28 cellular contexts compared by ENCODE assay signal in the genomic region with DNA sequence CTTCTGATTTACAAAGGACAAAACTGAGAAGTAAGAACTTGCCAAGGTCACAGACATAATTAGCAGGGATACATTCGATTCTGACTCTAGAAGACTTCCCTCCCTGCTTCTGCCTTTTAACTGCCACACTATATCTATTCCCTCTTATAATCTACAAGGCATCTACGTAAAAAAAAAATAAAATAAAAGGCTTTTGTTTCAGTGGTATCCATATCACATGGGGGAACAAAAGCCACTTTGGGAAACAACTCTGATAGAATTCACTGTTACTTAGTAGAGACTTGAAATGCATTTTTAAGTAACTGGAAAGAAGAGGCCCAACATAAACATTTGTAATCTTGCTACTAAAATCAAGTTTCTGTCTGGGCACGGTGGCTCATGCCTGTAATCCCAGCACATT.
"Had no signal": no experiment of that assay in that cellular context is flagged by ENCODE, and none has a peak within 500 bp of the region (broad histone marks: within the 10 kb centered on the region; RNA-seq: fewer than 3 reads in every experiment).

No MANE protein-coding gene starts in this region.

- H3K4me3 Mint-ChIP-seq: activated CD4-positive, alpha-beta T cell treated with anti-CD3 and anti-CD28 coated beads for 36 hours; activated CD8-positive, alpha-beta memory T cell treated with anti-CD3 and anti-CD28 coated beads, Interleukin-2, amount 10 ng/mL, durations not matched to agents 7 days and 5 days; activated CD8-positive, alpha-beta T cell treated with anti-CD3 and anti-CD28 coated beads, Interleukin-2, amount 10 ng/mL, durations not matched to agents 7 days and 5 days; activated naive CD8-positive, alpha-beta T cell; activated T-cell treated with anti-CD3 and anti-CD28 coated beads, Interleukin-2, amount 50 U/mL, for 72 hours; brain; naive thymus-derived CD4-positive, alpha-beta T cell; stimulated activated memory B cell treated with anti-CD40 and anti-IgM and Interleukin-4, amounts not matched to agents 10 μg/mL and 1 μg/mL and 100 μg/mL, for 72 hours; T-helper 2 cell treated with Interferon-gamma antibody and Interleukin-4, amounts not matched to agents 5 μg/mL and 100 μg/mL, for 36 hours had no signal

- DNase-seq: activated CD4-positive, alpha-beta T cell treated with anti-CD3 and anti-CD28 coated beads for 36 hours; activated CD4-positive, CD25-positive, alpha-beta regulatory T cell; activated CD8-positive, alpha-beta memory T cell treated with anti-CD3 and anti-CD28 coated beads, Interleukin-2, amount 10 ng/mL, durations not matched to agents 7 days and 5 days; activated CD8-positive, alpha-beta T cell treated with anti-CD3 and anti-CD28 coated beads, Interleukin-2, amount 10 ng/mL, durations not matched to agents 7 days and 5 days; activated effector memory CD4-positive, alpha-beta T cell treated with Interleukin-2 at 50 U/mL for 16 hours; activated naive CD4-positive, alpha-beta T cell treated with Interleukin-2 at 50 U/mL for 16 hours; activated T-cell treated with anti-CD3 and anti-CD28 coated beads for 4 hours; activated T-cell treated with anti-CD3 and anti-CD28 coated beads, Interleukin-2, amount 50 U/mL, for 72 hours; adrenal gland; aorta; foreskin fibroblast; heart left ventricle; midbrain; naive thymus-derived CD4-positive, alpha-beta T cell; posterior cingulate gyrus; stimulated activated CD4-positive, alpha-beta T cell treated with anti-CD3 and anti-CD28 coated beads, Interleukin-4, amount 100 ng/mL, for 4 hours; stimulated activated CD8-positive, alpha-beta memory T cell treated with anti-CD3 and anti-CD28 coated beads, Interleukin-4, amount 100 ng/mL, for 48 hours; T-helper 1 cell had no signal

- ATAC-seq: activated CD4-positive, alpha-beta T cell treated with anti-CD3 and anti-CD28 coated beads for 36 hours; activated CD8-positive, alpha-beta memory T cell treated with anti-CD3 and anti-CD28 coated beads, Interleukin-2, amount 10 ng/mL, durations not matched to agents 7 days and 5 days; activated CD8-positive, alpha-beta T cell treated with anti-CD3 and anti-CD28 coated beads, Interleukin-2, amount 10 ng/mL, durations not matched to agents 7 days and 5 days; activated T-cell treated with anti-CD3 and anti-CD28 coated beads, Interleukin-2, amount 50 U/mL, for 72 hours; esophagus mucosa; naive thymus-derived CD4-positive, alpha-beta T cell; stimulated activated memory B cell treated with anti-CD40 and anti-IgM and Interleukin-4, amounts not matched to agents 10 μg/mL and 1 μg/mL and 100 μg/mL, for 72 hours had no signal

- H3K9me3 Mint-ChIP-seq: stimulated activated memory B cell treated with anti-CD40 and anti-IgM and Interleukin-4, amounts not matched to agents 10 μg/mL and 1 μg/mL and 100 μg/mL, for 72 hours; T-helper 2 cell treated with Interferon-gamma antibody and Interleukin-4, amounts not matched to agents 5 μg/mL and 100 μg/mL, for 36 hours had no signal

- H3K4me3 ChIP-seq: adrenal gland, heart left ventricle, skin epidermis, suprapubic skin, tibial nerve had no signal

- H3K9me3 ChIP-seq: suprapubic skin had no signal

- H3K27ac ChIP-seq: adrenal gland, suprapubic skin had no signal

- H3K27me3 ChIP-seq: adrenal gland, heart left ventricle, suprapubic skin, tibial nerve had no signal

- H3K27me3 Mint-ChIP-seq: activated CD4-positive, alpha-beta T cell treated with anti-CD3 and anti-CD28 coated beads for 36 hours; activated CD8-positive, alpha-beta memory T cell treated with anti-CD3 and anti-CD28 coated beads, Interleukin-2, amount 10 ng/mL, durations not matched to agents 7 days and 5 days; activated naive CD8-positive, alpha-beta T cell; brain; naive thymus-derived CD4-positive, alpha-beta T cell; stimulated activated memory B cell treated with anti-CD40 and anti-IgM and Interleukin-4, amounts not matched to agents 10 μg/mL and 1 μg/mL and 100 μg/mL, for 72 hours had no signal

- H3K36me3 ChIP-seq: adrenal gland, heart left ventricle, suprapubic skin, tibial nerve had no signal

- H3K27ac Mint-ChIP-seq: activated CD4-positive, alpha-beta T cell treated with anti-CD3 and anti-CD28 coated beads for 36 hours; activated CD8-positive, alpha-beta memory T cell treated with anti-CD3 and anti-CD28 coated beads, Interleukin-2, amount 10 ng/mL, durations not matched to agents 7 days and 5 days; activated CD8-positive, alpha-beta T cell treated with anti-CD3 and anti-CD28 coated beads, Interleukin-2, amount 10 ng/mL, durations not matched to agents 7 days and 5 days; activated naive CD8-positive, alpha-beta T cell; activated T-cell treated with anti-CD3 and anti-CD28 coated beads, Interleukin-2, amount 50 U/mL, for 72 hours; naive thymus-derived CD4-positive, alpha-beta T cell; stimulated activated memory B cell treated with anti-CD40 and anti-IgM and Interleukin-4, amounts not matched to agents 10 μg/mL and 1 μg/mL and 100 μg/mL, for 72 hours; T-helper 2 cell treated with Interferon-gamma antibody and Interleukin-4, amounts not matched to agents 5 μg/mL and 100 μg/mL, for 36 hours had no signal

- FAIRE-seq: endothelial cell of umbilical vein, urothelium cell line had no signal
